Comparison of ENCODE assay signal across 8 cellular contexts in genomic region chrX:40580537-40581332, GRCh38. TPM values are rescaled to one million over a fixed set of nuclear protein-coding genes. Genes with fewer than 3 reads are reported as not detected.
DNase-seq lines count a peak whose midpoint lies in the region; ATAC-seq and TF ChIP-seq lines count a peak whose summit lies in the region.

TSS of gene ATP6AP2 (plus strand) at chrX:40580970. CDS start at chrX:40581066, 96 bp downstream.

- peak within 1 kb of the TSS; percentile 92 for H3K27ac Mint-ChIP-seq in activated naive CD8-positive, alpha-beta T cell

- peak within 1 kb of the TSS; percentile 94 for H3K4me3 Mint-ChIP-seq in activated naive CD8-positive, alpha-beta T cell

- peak; percentile 98 for ATAC-seq in HG02610 (IDR thresholded peaks at IDR 0.05; ENCODE audit: unreplicated experiment)
- peak; percentile 94 for ATAC-seq in omental fat pad (ENCODE audit: low FRiP score)

- 1% methylated on average over 20 of the region's 89 CpGs; no CpG with 5 or more reads in 1 of the 2 donors for WGBS in testis, 2 donors

- TF ChIP-seq POLR2A in testis (IDR thresholded peaks at IDR 0.05) = no peak

- H3K27ac ChIP-seq in testis = peak within 1 kb of the TSS; percentile 72 to 84

- TF ChIP-seq CTCF in omental fat pad (IDR thresholded peaks at IDR 0.05) (no peak), testis (IDR thresholded peaks at IDR 0.05) (no peak)

- H3K36me3 Mint-ChIP-seq in activated naive CD8-positive, alpha-beta T cell = no peaks in the 10 kb centered on the region

- no peaks in the 10 kb centered on the region for H3K27me3 ChIP-seq in testis

- intact Hi-C loops in testis (cut with DNase I; ENCODE audit: low total_unique reads) = no loop called here

- no peaks in the 10 kb centered on the region for H3K36me3 ChIP-seq in testis (ENCODE audit: low read depth, missing control alignments)

- H3K4me3 ChIP-seq in GM08714 (ENCODE audit: low read length) (peak within 1 kb of the TSS; percentile 71), testis (peak within 1 kb of the TSS; percentile 70 to 77)

- no peaks in the 10 kb centered on the region for H3K27me3 Mint-ChIP-seq in activated naive CD8-positive, alpha-beta T cell

- no peaks in the 10 kb centered on the region for H3K9me3 ChIP-seq in testis

- DNase-seq in NCI-H1092 treated with DMSO at 0.1 percent for 48 hours (lab: John Stamatoyannopoulos, UW) (peak; percentile 96), SKM-1 (lab: John Stamatoyannopoulos, UW; ENCODE audit: unreplicated experiment) (peak; percentile 64), glomerular visceral epithelial cell (ENCODE audit: extremely low spot score) (peak; percentile 91), omental fat pad (ENCODE audit: low spot score) (peak; percentile 42), testis (peak; percentile 94)

- H3K4me1 Mint-ChIP-seq in activated naive CD8-positive, alpha-beta T cell (ENCODE audit: low read depth) = peaks cover 28% of the 10 kb centered on the region

- H3K4me1 ChIP-seq in testis = peaks cover 10% of the 10 kb centered on the region

- H3K9me3 Mint-ChIP-seq in activated naive CD8-positive, alpha-beta T cell (ENCODE audit: low read depth) = no peaks in the 10 kb centered on the region

RNA-seq across cellular contexts. Expression of gene ATP6AP2, which starts in this region (rescaled TPM):
- 100 to 1,000 TPM in 2 of 4 donors, 10 to 100 TPM in 2; 87.8 to 122 (median 100) TPM for total RNA-seq in omental fat pad
- total RNA-seq in testis = 10 to 100 TPM; 72.4 to 76.4 TPM
- 79.2 TPM for polyA plus RNA-seq in testis (ENCODE audit: insufficient read depth, low read depth, low replicate concordance)

Comparison
In these comparisons a context has a peak if more than half of its experiments do, and no peak if none do; other contexts are left out.
1. Peak in every context shown above with its lines: DNase-seq, ATAC-seq, H3K4me3 ChIP-seq and H3K27ac ChIP-seq.
2. DNase-seq: peak in every context shown above with its lines; median percentile 96 in NCI-H1092 treated with DMSO at 0.1 percent for 48 hours; 94 in testis; 91 in glomerular visceral epithelial cell; 64 in SKM-1; 42 in omental fat pad.